Comparison of ENCODE assay signal across 8 cellular contexts in the genomic region with DNA sequence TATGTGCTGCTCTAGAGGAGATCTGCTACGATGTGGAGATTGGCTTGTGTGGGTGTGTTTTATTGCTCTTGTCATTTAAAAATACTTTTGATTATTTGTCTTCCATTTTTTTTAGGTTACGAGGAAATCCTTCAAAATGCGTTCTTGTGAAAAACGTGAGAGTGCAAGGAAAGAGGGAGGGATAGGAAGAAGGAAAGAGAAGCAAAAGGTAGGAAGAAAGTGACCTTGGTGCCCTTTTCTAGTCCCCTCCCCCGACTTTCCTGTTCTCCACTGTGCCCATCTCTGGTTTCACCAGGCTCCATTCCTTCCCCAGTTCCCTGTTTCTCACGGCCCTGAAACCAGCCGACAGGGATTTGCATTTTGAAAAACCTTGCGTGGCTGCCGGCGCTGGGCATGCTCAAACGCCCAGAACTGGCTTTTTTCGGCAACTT. TPM values are rescaled to one million over a fixed set of nuclear protein-coding genes. Genes with fewer than 3 reads are reported as not detected.
DNase-seq lines count a peak whose midpoint lies in the region; ATAC-seq, FAIRE-seq and TF ChIP-seq lines count a peak whose summit lies in the region.

No MANE protein-coding gene starts in this region.

- H3K4me3 ChIP-seq in coronary artery, result peak overlapping the region; percentile 93
- peak overlapping the region; percentile 84 for H3K4me3 ChIP-seq in mucosa of descending colon

- H3K4me1 ChIP-seq in mucosa of descending colon (ENCODE audit: low read depth), result peaks cover 11% of the 10 kb centered on the region

- ATAC-seq in Right ventricle myocardium inferior (peak; percentile 11), left cardiac atrium (no peak), mucosa of descending colon (peak; percentile 32), GM19397 (IDR thresholded peaks at IDR 0.05; ENCODE audit: unreplicated experiment) (no peak)

- no peaks in the 10 kb centered on the region for H3K9me3 ChIP-seq in mucosa of descending colon

- no peak for TF ChIP-seq POLR2A in GM12892 (IDR thresholded peaks at IDR 0.05; ENCODE audit: low read depth, low read length)

- intact Hi-C loops in Right ventricle myocardium inferior (cut with DNase I) (loop anchor here (5.0 kb wide), 2 partner anchors 153 to 258 kb away; no protein-coding TSS in a partner anchor), left cardiac atrium (cut with DNase I) (loop anchor here in 1 of 2 donors (10.0 kb wide), 1 partner anchor 151 kb away; no protein-coding TSS in a partner anchor), mucosa of descending colon (cut with DNase I, micrococcal nuclease) (no loop called here)

- peak overlapping the region; percentile 92 to 95 for H3K27ac ChIP-seq in coronary artery

- DNase-seq in Right ventricle myocardium inferior (ENCODE audit: missing footprints) (no peak), left cardiac atrium (no peak), coronary artery (ENCODE audit: low spot score) (no peak), mucosa of descending colon (no peak), T1000 (lab: John Stamatoyannopoulos, UW) (no peak), GM12892 (ENCODE audit: insufficient read length) (no peak), COR-L47 (lab: John Stamatoyannopoulos, UW) (no peak)

- TF ChIP-seq CTCF in coronary artery (IDR thresholded peaks at IDR 0.05) (no peak), mucosa of descending colon (IDR thresholded peaks at IDR 0.05) (no peak)

- no peaks in the 10 kb centered on the region for H3K36me3 ChIP-seq in mucosa of descending colon (ENCODE audit: low read depth)

- no peak for FAIRE-seq in GM12892 (lab: Jason Lieb, UNC)

RNA-seq across cellular contexts. Expression of gene GNAI1, which starts 0.5 kb away (rescaled TPM):
- total RNA-seq in Right ventricle myocardium inferior (12.4 TPM), left cardiac atrium (10 to 100 TPM; 16.0 to 18.4 TPM), mucosa of descending colon (10 to 100 TPM; 18.1 to 59.3 (median 23.1) TPM)
- polyA plus RNA-seq in GM12892 (2012; ENCODE audit: missing spikeins), result not detected

Comparison
In these comparisons a context has a peak if more than half of its experiments do, and no peak if none do; other contexts are left out.
1. ATAC-seq: peak in Right ventricle myocardium inferior (single experiment) and mucosa of descending colon (single experiment); none in left cardiac atrium (0 of 2) and GM19397 (single experiment).